In genomic region chr22:40749829-40750228, GRCh38 we compare ENCODE assay signal across 20 cellular contexts.
"Had no signal": no experiment of that assay in that cellular context is flagged by ENCODE, and none has a peak within 500 bp of the region (broad histone marks: within the 10 kb centered on the region; RNA-seq: fewer than 3 reads in every experiment).

No MANE protein-coding gene starts in this region.

- H3K9me3 ChIP-seq: SK-N-SH had no signal

- H3K4me3 Mint-ChIP-seq: IgD-negative memory B cell had no signal

- H3K4me1 Mint-ChIP-seq: IgD-negative memory B cell had no signal

- H3K27ac ChIP-seq: HL-60, KMS-11, RWPE1 had no signal

- ATAC-seq: K562 had no signal

- H3K4me3 ChIP-seq: K562 had no signal

- DNase-seq: Kasumi-1, MM.1S, NCI-H1092 treated with DMSO at 0.1 percent for 48 hours, NCI-H1436, NCI-H1694, NCI-H187 treated with DMSO at 0.1 percent for 48 hours, NCI-H2029 treated with DMSO at 0.1 percent for 48 hours, NCI-H2171 treated with DMSO at 0.1 percent for 48 hours, NCI-H345, NCI-H446 treated with DMSO at 0.1 percent for 48 hours, NCI-H510A treated with DMSO at 0.1 percent for 48 hours, NCI-H526 treated with DMSO at 0.1 percent for 48 hours, NCI-H748 treated with DMSO at 0.1 percent for 48 hours, SHP77, SK-N-SH had no signal
